Comparison of ENCODE assay signal across 8 cellular contexts in the genomic region with DNA sequence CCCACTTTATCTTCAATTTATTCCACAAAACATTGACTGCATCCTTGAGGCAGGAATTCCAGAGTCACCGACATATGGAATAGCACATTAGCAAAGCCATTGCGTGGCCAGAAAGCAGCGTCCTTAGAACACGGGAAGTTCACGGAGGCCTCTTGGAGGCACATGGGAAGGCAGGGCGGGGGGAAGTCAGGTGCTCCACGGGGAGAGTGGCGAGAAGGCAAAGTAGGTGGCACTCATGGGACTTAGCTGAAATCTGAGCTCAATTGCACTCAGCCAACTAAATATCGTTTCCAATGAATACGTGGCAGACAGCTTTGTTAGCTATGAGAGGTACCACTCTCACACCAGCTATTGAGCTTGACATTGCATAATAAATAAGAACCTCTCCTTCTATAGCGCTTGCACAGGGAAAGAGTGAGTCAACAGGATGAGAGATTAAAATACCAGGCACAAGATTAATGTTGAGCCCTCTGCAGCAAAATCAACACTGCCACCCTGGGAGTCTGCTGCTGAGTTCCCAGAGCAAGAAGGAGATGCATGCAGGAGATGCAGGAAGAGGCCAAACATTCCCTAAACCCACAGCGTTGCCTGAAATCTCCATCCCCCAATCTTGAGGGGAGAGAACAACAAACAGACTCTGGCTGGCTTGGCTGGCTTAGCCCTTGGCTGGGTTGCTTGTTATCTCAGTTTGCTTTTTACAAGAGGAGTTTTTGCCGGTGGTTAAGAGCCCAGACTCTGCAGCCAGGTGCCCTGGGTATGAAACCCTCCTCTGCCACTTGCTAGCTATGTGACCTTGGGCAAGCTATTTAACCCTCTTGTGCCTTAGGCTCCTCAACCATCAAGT. TPM values are rescaled to one million over a fixed set of nuclear protein-coding genes. Genes with fewer than 3 reads are reported as not detected.
DNase-seq lines count a peak whose midpoint lies in the region; ATAC-seq and TF ChIP-seq lines count a peak whose summit lies in the region.

No MANE protein-coding gene starts in this region.

- intact Hi-C loops in spleen (cut with DNase I; ENCODE audit: low total_unique reads) = no loop called here

- peak; percentile 79 for DNase-seq in AG08396 (ENCODE audit: low spot score)
- peak; percentile 99 for DNase-seq in LHCN-M2 (ENCODE audit: low read depth)
- peak; percentile 62 for DNase-seq in T1000 (lab: John Stamatoyannopoulos, UW)
- peak; percentile 85 for DNase-seq in islet precursor cell
- DNase-seq in spleen = no peak

- 71 to 81% (median 73%) methylated on average over 13 of the region's 13 CpGs for WGBS in spleen, 5 donors

- H3K4me1 ChIP-seq in spleen = no peaks in the 10 kb centered on the region

- no peak for ATAC-seq in GM19467 (IDR thresholded peaks at IDR 0.05; ENCODE audit: unreplicated experiment)
- no peak for ATAC-seq in HG03159 (IDR thresholded peaks at IDR 0.05; ENCODE audit: unreplicated experiment)
- no peak for ATAC-seq in GM19351 (IDR thresholded peaks at IDR 0.05; ENCODE audit: unreplicated experiment)

- H3K9me3 ChIP-seq in spleen = no peaks in the 10 kb centered on the region

- no peak overlapping the region for H3K4me3 ChIP-seq in spleen

- H3K36me3 ChIP-seq in spleen = no peaks in the 10 kb centered on the region

- TF ChIP-seq CTCF in spleen (IDR thresholded peaks at IDR 0.05 in 8 of 11, conservative IDR thresholded peaks at IDR 0.05 in 3 of 11) = no peak

- H3K27ac ChIP-seq in spleen = no peak overlapping the region

- peaks cover 0 to 3% (median 0%) of the 10 kb centered on the region in 7 donors for H3K27me3 ChIP-seq in spleen (replicated peaks in 1 of 7)

- TF ChIP-seq POLR2A in spleen (IDR thresholded peaks at IDR 0.05) = no peak

RNA-seq across cellular contexts. Expression of gene ABCC12, which starts 28.8 kb away (rescaled TPM):
- total RNA-seq in LHCN-M2 (2014; rRNA removed) (not detected in 2 replicates), spleen (not detected)
- polyA plus RNA-seq in LHCN-M2 (2012) = not detected
- not detected for polyA plus RNA-seq in spleen
